27 cellular contexts compared by ENCODE assay signal in genomic region chr1:238537641-238538040, GRCh38.
"Had no signal": no experiment of that assay in that cellular context is flagged by ENCODE, and none has a peak within 500 bp of the region (broad histone marks: within the 10 kb centered on the region; RNA-seq: fewer than 3 reads in every experiment).

No MANE protein-coding gene starts in this region.

- H3K4me1 Mint-ChIP-seq: naive B cell, natural killer cell had no signal

- DNase-seq: heart left ventricle; islet precursor cell; left ventricle myocardium inferior; mesendoderm; naive B cell; natural killer cell; nephron progenitor cell; occipital lobe; ovary; retina; right cardiac atrium; stimulated activated CD4-positive, alpha-beta T cell treated with anti-CD3 and anti-CD28 coated beads, Interleukin-12 subunit alpha, Interleukin-12 subunit beta, amount 100 ng/mL, for 4 hours; stimulated activated CD4-positive, alpha-beta T cell treated with anti-CD3 and anti-CD28 coated beads, Interleukin-15, amount 100 ng/mL, for 24 hours; stimulated activated CD4-positive, alpha-beta T cell treated with anti-CD3 and anti-CD28 coated beads, Interleukin-2, amount 100 ng/mL, for 24 hours; stimulated activated CD4-positive, alpha-beta T cell treated with anti-CD3 and anti-CD28 coated beads, Interleukin-4, amount 100 ng/mL, for 1 hour; stimulated activated naive CD4-positive, alpha-beta T cell; tibial artery; trophoblast cell; upper lobe of right lung had no signal

- H3K27ac Mint-ChIP-seq: mesothelial cell of epicardium; naive B cell; natural killer cell; nephron progenitor cell; progenitor cell of endocrine pancreas; stimulated activated naive CD8-positive, alpha-beta T cell treated with anti-CD3 and anti-CD28 coated beads, Interleukin-15, Interleukin-2, amounts not matched to agents 100 ng/mL and 50 ng/mL, for 24 hours had no signal

- H3K36me3 Mint-ChIP-seq: mesothelial cell of epicardium, naive B cell, natural killer cell had no signal

- H3K4me3 Mint-ChIP-seq: mesothelial cell of epicardium; naive B cell; natural killer cell; nephron progenitor cell; stimulated activated naive CD8-positive, alpha-beta T cell treated with anti-CD3 and anti-CD28 coated beads, Interleukin-15, Interleukin-2, amounts not matched to agents 100 ng/mL and 50 ng/mL, for 24 hours had no signal

- H3K27me3 ChIP-seq: heart left ventricle, neutrophil, ovary, suprapubic skin, tibial artery, upper lobe of right lung had no signal

- H3K9me3 Mint-ChIP-seq: nephron progenitor cell had no signal

- H3K9me3 ChIP-seq: left ventricle myocardium inferior, neutrophil, ovary, suprapubic skin, thoracic aorta, tibial artery, upper lobe of right lung had no signal

- H3K4me3 ChIP-seq: heart left ventricle, left ventricle myocardium inferior, lung, ovary, skin epidermis, suprapubic skin, thoracic aorta, tibial artery, upper lobe of right lung had no signal

- H3K27me3 Mint-ChIP-seq: naive B cell; progenitor cell of endocrine pancreas; stimulated activated naive CD8-positive, alpha-beta T cell treated with anti-CD3 and anti-CD28 coated beads, Interleukin-15, Interleukin-2, amounts not matched to agents 100 ng/mL and 50 ng/mL, for 24 hours had no signal

- H3K36me3 ChIP-seq: heart left ventricle, left ventricle myocardium inferior, neutrophil, ovary, suprapubic skin, thoracic aorta, tibial artery, upper lobe of right lung had no signal

- H3K27ac ChIP-seq: heart left ventricle, left ventricle myocardium inferior, neutrophil, ovary, skin epidermis, suprapubic skin, thoracic aorta, tibial artery, upper lobe of right lung had no signal
